Comparison of ENCODE assay signal across 8 cellular contexts in the genomic region with DNA sequence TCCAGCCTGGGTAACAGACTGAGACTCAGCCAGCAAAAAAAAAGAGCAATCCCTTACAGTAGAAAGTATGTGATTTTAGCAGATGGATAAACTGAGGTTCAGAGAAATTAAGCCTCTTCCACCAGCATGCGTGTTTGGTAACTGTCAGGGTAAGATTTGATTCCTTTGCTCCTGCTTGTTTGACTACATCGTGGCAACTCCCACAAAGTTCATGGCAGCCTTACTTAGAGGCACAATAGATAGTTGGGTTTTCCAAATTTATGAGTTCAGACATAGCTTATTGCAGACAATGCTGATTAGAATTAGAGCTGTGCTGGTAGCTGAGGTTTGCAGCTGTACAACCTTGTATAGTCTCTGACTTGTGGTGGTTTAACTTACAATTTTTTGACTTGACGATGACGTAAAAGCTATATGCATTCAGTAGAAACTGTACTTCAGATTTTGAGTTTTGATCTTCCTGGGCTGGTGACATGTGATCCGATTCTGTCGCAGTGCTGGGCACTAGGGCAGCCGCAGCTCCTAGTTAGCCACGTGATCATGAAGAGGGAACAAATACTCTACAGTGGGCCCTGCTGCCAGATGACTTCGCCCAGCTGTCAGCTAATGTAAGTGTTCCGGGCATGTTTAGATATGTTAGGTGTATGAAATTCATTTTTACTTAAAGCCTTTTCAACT.
DNase-seq lines count a peak whose midpoint lies in the region; ATAC-seq lines count a peak whose summit lies in the region.
"Had no signal": no experiment of that assay in that cellular context is flagged by ENCODE, and none has a peak within 500 bp of the region (broad histone marks: within the 10 kb centered on the region; RNA-seq: fewer than 3 reads in every experiment).

No MANE protein-coding gene starts in this region.

- no peaks in the 10 kb centered on the region for H3K9me3 ChIP-seq in stomach smooth muscle (ENCODE audit: control insufficient read depth in 2 of 2, low read length in 2 of 2)
- H3K9me3 ChIP-seq: adrenal gland had no signal

- ATAC-seq in HG02885 (IDR thresholded peaks at IDR 0.05; ENCODE audit: poor library complexity, unreplicated experiment): no peak

- H3K4me3 Mint-ChIP-seq in activated T-helper 1 cell treated with anti-CD3 and anti-CD28 coated beads, Interleukin-12 subunit alpha, Interleukin-12 subunit beta, Interleukin-2, Interleukin-4 antibody, amounts not matched to agents 30 ng/mL and 10 ng/mL and 1 ng/mL, durations not matched to agents 14 hours and 24 hours and 36 hours: peak overlapping the region; percentile 46

- H3K27ac Mint-ChIP-seq in activated T-helper 1 cell treated with anti-CD3 and anti-CD28 coated beads, Interleukin-12 subunit alpha, Interleukin-12 subunit beta, Interleukin-2, Interleukin-4 antibody, amounts not matched to agents 30 ng/mL and 10 ng/mL and 1 ng/mL, durations not matched to agents 14 hours and 24 hours and 36 hours: peak overlapping the region; percentile 84

- no peaks in the 10 kb centered on the region for H3K27me3 ChIP-seq in stomach smooth muscle (ENCODE audit: control insufficient read depth in 1 of 2, insufficient read depth in 2 of 2, low read length in 2 of 2)
- H3K27me3 ChIP-seq: adrenal gland had no signal

- H3K36me3 Mint-ChIP-seq in activated T-helper 1 cell treated with anti-CD3 and anti-CD28 coated beads, Interleukin-12 subunit alpha, Interleukin-12 subunit beta, Interleukin-2, Interleukin-4 antibody, amounts not matched to agents 30 ng/mL and 10 ng/mL and 1 ng/mL, durations not matched to agents 14 hours and 24 hours and 36 hours (ENCODE audit: low read depth): peaks cover 31% of the 10 kb centered on the region

- peak; percentile 69 for DNase-seq in NCI-H1105 treated with DMSO at 0.1 percent for 48 hours (lab: John Stamatoyannopoulos, UW)
- DNase-seq in activated T-helper 1 cell treated with anti-CD3 and anti-CD28 coated beads, Interleukin-12 subunit alpha, Interleukin-12 subunit beta, Interleukin-2, Interleukin-4 antibody, amounts not matched to agents 30 ng/mL and 10 ng/mL and 1 ng/mL, durations not matched to agents 14 hours and 24 hours and 36 hours (ENCODE audit: low spot score): no peak
- DNase-seq in islet precursor cell: peak; percentile 21
- DNase-seq in cerebellar cortex (ENCODE audit: low spot score): no peak
- no peak for DNase-seq in NCI-H1436 treated with DMSO at 0.1 percent for 48 hours (lab: John Stamatoyannopoulos, UW)
- DNase-seq: adrenal gland had no signal

- H3K4me1 Mint-ChIP-seq in activated T-helper 1 cell treated with anti-CD3 and anti-CD28 coated beads, Interleukin-12 subunit alpha, Interleukin-12 subunit beta, Interleukin-2, Interleukin-4 antibody, amounts not matched to agents 30 ng/mL and 10 ng/mL and 1 ng/mL, durations not matched to agents 14 hours and 24 hours and 36 hours (ENCODE audit: low read depth): peaks cover 90% of the 10 kb centered on the region

- no peaks in the 10 kb centered on the region for H3K9me3 Mint-ChIP-seq in activated T-helper 1 cell treated with anti-CD3 and anti-CD28 coated beads, Interleukin-12 subunit alpha, Interleukin-12 subunit beta, Interleukin-2, Interleukin-4 antibody, amounts not matched to agents 30 ng/mL and 10 ng/mL and 1 ng/mL, durations not matched to agents 14 hours and 24 hours and 36 hours

- peaks cover 77% of the 10 kb centered on the region for H3K4me1 ChIP-seq in stomach smooth muscle (ENCODE audit: control insufficient read depth, insufficient read depth, low read length)

- no peaks in the 10 kb centered on the region for H3K36me3 ChIP-seq in stomach smooth muscle (ENCODE audit: control insufficient read depth in 2 of 2, insufficient read depth in 2 of 2, low read length in 2 of 2)
- H3K36me3 ChIP-seq: adrenal gland had no signal

- peak overlapping the region; percentile 76 for H3K27ac ChIP-seq in stomach smooth muscle (ENCODE audit: low read length)

- H3K9ac ChIP-seq in stomach smooth muscle (ENCODE audit: low read length in 2 of 2): no peak overlapping the region

- H3K4me3 ChIP-seq in stomach smooth muscle (ENCODE audit: low read length in 2 of 2): no peak overlapping the region
- H3K4me3 ChIP-seq: adrenal gland had no signal

- intact Hi-C loops in activated T-helper 1 cell treated with anti-CD3 and anti-CD28 coated beads, Interleukin-12 subunit alpha, Interleukin-12 subunit beta, Interleukin-2, Interleukin-4 antibody, amounts not matched to agents 30 ng/mL and 10 ng/mL and 1 ng/mL, durations not matched to agents 14 hours and 24 hours and 36 hours (cut with micrococcal nuclease): no loop called here

- H3K27me3 Mint-ChIP-seq in activated T-helper 1 cell treated with anti-CD3 and anti-CD28 coated beads, Interleukin-12 subunit alpha, Interleukin-12 subunit beta, Interleukin-2, Interleukin-4 antibody, amounts not matched to agents 30 ng/mL and 10 ng/mL and 1 ng/mL, durations not matched to agents 14 hours and 24 hours and 36 hours (ENCODE audit: insufficient read depth): peaks cover 10% of the 10 kb centered on the region

Comparison
In these comparisons a context has a peak if more than half of its experiments do, and no peak if none do; other contexts are left out.
1. DNase-seq: peak in NCI-H1105 treated with DMSO at 0.1 percent for 48 hours (single experiment) and islet precursor cell (single experiment); none in activated T-helper 1 cell treated with anti-CD3 and anti-CD28 coated beads, Interleukin-12 subunit alpha, Interleukin-12 subunit beta, Interleukin-2, Interleukin-4 antibody, amounts not matched to agents 30 ng/mL and 10 ng/mL and 1 ng/mL, durations not matched to agents 14 hours and 24 hours and 36 hours (single experiment), cerebellar cortex (single experiment) and NCI-H1436 treated with DMSO at 0.1 percent for 48 hours (single experiment).